1 cellular context compared by ENCODE assay signal in the genomic region with DNA sequence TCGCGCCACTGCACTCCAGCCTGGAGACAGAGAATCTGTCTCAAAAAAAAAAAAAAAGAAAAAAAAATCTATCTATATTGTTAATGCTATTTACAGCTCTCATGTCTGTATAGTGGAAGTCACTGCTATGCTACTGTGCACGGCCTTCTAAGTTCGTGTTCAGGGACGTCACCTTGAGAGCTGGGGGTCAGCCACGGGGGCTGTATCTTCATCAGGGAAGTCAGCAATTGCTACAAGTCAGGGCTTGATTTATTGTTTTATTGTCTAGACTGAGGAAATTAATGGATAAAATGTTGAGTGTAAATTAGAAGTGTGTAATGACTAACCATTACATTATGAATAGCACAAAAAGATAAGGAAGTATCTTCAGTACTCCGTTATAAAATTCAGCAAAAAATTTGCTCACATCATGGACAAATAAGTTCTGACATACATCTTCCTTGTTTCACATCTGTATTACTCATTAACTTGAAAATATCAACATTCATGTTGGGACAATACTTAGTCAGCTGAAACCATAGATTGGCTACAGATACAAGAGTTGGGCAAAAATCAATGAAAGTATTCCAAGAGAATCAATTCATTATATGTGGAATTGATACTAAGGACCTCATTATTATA.
TF ChIP-seq lines count a peak whose summit lies in the region.

No MANE protein-coding gene starts in this region.

TF ChIP-seq in HepG2, 621 proteins besides CTCF, POLR2A, EP300 and RAD21 (continued from another document):
- TF ChIP-seq ARNT2 (CRISPR knock-in tag; IDR thresholded peaks at IDR 0.05; ENCODE audit: low read depth), result no peak
- no peak for TF ChIP-seq ZNF563 (CRISPR knock-in tag; IDR thresholded peaks at IDR 0.05)
- no peak for TF ChIP-seq ZNF12 (CRISPR knock-in tag; IDR thresholded peaks at IDR 0.05)
- no peak for TF ChIP-seq DNMT1 (CRISPR knock-in tag; IDR thresholded peaks at IDR 0.05)
- no peak for TF ChIP-seq HOXD1 (CRISPR knock-in tag; IDR thresholded peaks at IDR 0.05)
- TF ChIP-seq ONECUT2 (CRISPR knock-in tag; IDR thresholded peaks at IDR 0.05), result no peak
- TF ChIP-seq TAF15 (IDR thresholded peaks at IDR 0.05; ENCODE audit: low read depth, low read length, poor library complexity, severe bottlenecking), result no peak
